ENCODE assay signal across 26 cellular contexts in the genomic region with DNA sequence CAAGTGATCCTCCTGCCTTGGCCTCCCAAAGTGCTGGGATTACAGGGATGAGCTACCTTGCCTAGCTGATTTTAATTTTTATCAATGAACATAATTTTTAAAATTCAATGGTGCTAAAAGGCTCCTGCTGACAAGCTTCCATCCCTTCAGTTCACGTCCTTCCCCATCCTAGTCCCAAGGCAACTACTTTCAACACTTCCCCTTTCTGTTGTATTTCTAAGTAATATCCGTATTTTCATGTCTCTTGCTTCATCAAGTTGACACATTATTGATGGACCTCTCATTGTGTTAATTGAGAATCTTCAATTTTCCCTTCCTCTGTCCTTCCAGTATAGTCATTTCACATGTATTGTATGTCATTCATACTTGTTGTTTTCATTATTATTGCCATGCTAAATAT.
DNase-seq lines count a peak whose midpoint lies in the region; ATAC-seq, FAIRE-seq and TF ChIP-seq lines count a peak whose summit lies in the region.
"Had no signal": no experiment of that assay in that cellular context is flagged by ENCODE, and none has a peak within 500 bp of the region (broad histone marks: within the 10 kb centered on the region; RNA-seq: fewer than 3 reads in every experiment).

No MANE protein-coding gene starts in this region.

- FAIRE-seq in H54 (lab: Jason Lieb, UNC): no peak
- FAIRE-seq: A204.1 had no signal

- no peaks in the 10 kb centered on the region for H3K9me2 ChIP-seq in GM23248 (ENCODE audit: insufficient read depth)

- H3K27me3 ChIP-seq in lower lobe of right lung (ENCODE audit: low read depth) (no peaks in the 10 kb centered on the region), GM23248 (replicated peaks; ENCODE audit: insufficient read depth) (no peaks in the 10 kb centered on the region)
- H3K27me3 ChIP-seq: BE2C, breast epithelium, heart left ventricle, Peyer's patch, upper lobe of left lung had no signal

- H3K27me3 Mint-ChIP-seq in activated CD4-positive, alpha-beta T cell treated with anti-CD3 and anti-CD28 coated beads for 36 hours: no peaks in the 10 kb centered on the region
- H3K27me3 Mint-ChIP-seq in activated CD4-positive, alpha-beta T cell treated with anti-CD3 and anti-CD28 coated beads, Interleukin-2, amount 10 ng/mL, durations not matched to agents 7 days and 5 days: no peaks in the 10 kb centered on the region
- H3K27me3 Mint-ChIP-seq: memory B cell had no signal

- no peak for TF ChIP-seq CTCF in lower lobe of right lung (IDR thresholded peaks at IDR 0.05)

- H3K4me1 Mint-ChIP-seq in activated CD4-positive, alpha-beta T cell treated with anti-CD3 and anti-CD28 coated beads for 36 hours: peaks cover 49% of the 10 kb centered on the region
- peaks cover 18% of the 10 kb centered on the region for H3K4me1 Mint-ChIP-seq in activated CD4-positive, alpha-beta T cell treated with anti-CD3 and anti-CD28 coated beads, Interleukin-2, amount 10 ng/mL, durations not matched to agents 7 days and 5 days

- no peaks in the 10 kb centered on the region for H3K36me3 ChIP-seq in lower lobe of right lung
- no peaks in the 10 kb centered on the region for H3K36me3 ChIP-seq in GM23248 (ENCODE audit: low read depth)
- H3K36me3 ChIP-seq: BE2C, breast epithelium had no signal

- H3K79me2 ChIP-seq in GM23248 (ENCODE audit: insufficient read depth): no peaks in the 10 kb centered on the region

- POLR2A ChIA-PET in activated CD4-positive, alpha-beta T cell treated with anti-CD3 and anti-CD28 coated beads for 36 hours (lab: Charles Lee): no interaction called here
- POLR2A ChIA-PET in activated CD4-positive, alpha-beta T cell treated with anti-CD3 and anti-CD28 coated beads, Interleukin-2, amount 10 ng/mL, durations not matched to agents 7 days and 5 days (lab: Charles Lee): no interaction called here

- H3K9me3 ChIP-seq in lower lobe of right lung (no peaks in the 10 kb centered on the region), GM23248 (ENCODE audit: low read depth) (no peaks in the 10 kb centered on the region)
- H3K9me3 ChIP-seq: BE2C, breast epithelium, heart left ventricle, Peyer's patch, upper lobe of left lung had no signal

- H3K27ac ChIP-seq in lower lobe of right lung (no peak overlapping the region), GM23248 (no peak overlapping the region)
- H3K27ac ChIP-seq: breast epithelium, heart left ventricle, Peyer's patch, upper lobe of left lung, WERI-Rb-1 had no signal

- no peak for DNase-seq in activated CD4-positive, alpha-beta T cell treated with anti-CD3 and anti-CD28 coated beads for 36 hours
- no peak for DNase-seq in activated CD4-positive, alpha-beta T cell treated with anti-CD3 and anti-CD28 coated beads, Interleukin-2, amount 10 ng/mL, durations not matched to agents 7 days and 5 days
- DNase-seq in KBM-7 (peak; percentile 20), SKM-1 (lab: John Stamatoyannopoulos, UW; ENCODE audit: unreplicated experiment) (peak; percentile 42), lower lobe of right lung (no peak), H54 (ENCODE audit: insufficient read length, low spot score) (no peak), GM23248 (no peak)
- no peak for DNase-seq in stimulated activated CD4-positive, alpha-beta T cell treated with anti-CD3 and anti-CD28 coated beads, Interleukin-4, amount 100 ng/mL, for 1 hour
- DNase-seq: activated CD4-positive, alpha-beta T cell treated with anti-CD3 and anti-CD28 coated beads, Interleukin-2, amount 50 U/mL, for 4 hours; activated gamma-delta T cell treated with Interleukin-2 at 50 U/mL for 16 hours; amniotic stem cell; BE2C; effector CD8-positive, alpha-beta T cell; erythroblast; HCEC 1CT; heart left ventricle; NCI-H1105 treated with DMSO at 0.1 percent for 48 hours; NCI-H82; occipital lobe; Peyer's patch; substantia nigra; upper lobe of left lung; WERI-Rb-1 had no signal

- H3K4me2 ChIP-seq in GM23248 (ENCODE audit: unreplicated experiment): no peak overlapping the region

- in situ Hi-C loops in KBM-7 (cut with MboI; ENCODE audit: low pct_unique_long_range_greater_than_20kb, low sequenced_read_pairs): no loop called here
- in situ Hi-C loops in GM23248 (cut with MboI): no loop called here

- H3F3A ChIP-seq in GM23248 (ENCODE audit: insufficient read depth): no peaks in the 10 kb centered on the region

- no peak overlapping the region for H3K4me3 Mint-ChIP-seq in activated CD4-positive, alpha-beta T cell treated with anti-CD3 and anti-CD28 coated beads for 36 hours
- no peak overlapping the region for H3K4me3 Mint-ChIP-seq in activated CD4-positive, alpha-beta T cell treated with anti-CD3 and anti-CD28 coated beads, Interleukin-2, amount 10 ng/mL, durations not matched to agents 7 days and 5 days
- H3K4me3 Mint-ChIP-seq: memory B cell had no signal

- intact Hi-C loops in activated CD4-positive, alpha-beta T cell treated with anti-CD3 and anti-CD28 coated beads for 36 hours (cut with DNase I, micrococcal nuclease): loop anchor here (5.0 to 10.0 kb wide), 3 partner anchors 96 to 418 kb away; partner anchors contain the start of gene RASGRF2 (in 1 of the 2)
- intact Hi-C loops in lower lobe of right lung (cut with DNase I): no loop called here

- no peak for ATAC-seq in activated CD4-positive, alpha-beta T cell treated with anti-CD3 and anti-CD28 coated beads for 36 hours
- ATAC-seq in lower lobe of right lung: peak; percentile 43 to 61
- ATAC-seq: heart left ventricle had no signal

- no peak overlapping the region for H2AFZ ChIP-seq in GM23248

- H3K27ac Mint-ChIP-seq in activated CD4-positive, alpha-beta T cell treated with anti-CD3 and anti-CD28 coated beads for 36 hours: peak overlapping the region; percentile 61
- H3K27ac Mint-ChIP-seq in activated CD4-positive, alpha-beta T cell treated with anti-CD3 and anti-CD28 coated beads, Interleukin-2, amount 10 ng/mL, durations not matched to agents 7 days and 5 days: no peak overlapping the region
- H3K27ac Mint-ChIP-seq: memory B cell had no signal

- H3K9me3 Mint-ChIP-seq in activated CD4-positive, alpha-beta T cell treated with anti-CD3 and anti-CD28 coated beads for 36 hours (ENCODE audit: low read depth): no peaks in the 10 kb centered on the region
- no peaks in the 10 kb centered on the region for H3K9me3 Mint-ChIP-seq in activated CD4-positive, alpha-beta T cell treated with anti-CD3 and anti-CD28 coated beads, Interleukin-2, amount 10 ng/mL, durations not matched to agents 7 days and 5 days
- H3K9me3 Mint-ChIP-seq: memory B cell had no signal

- no peaks in the 10 kb centered on the region for H4K20me1 ChIP-seq in GM23248 (ENCODE audit: insufficient read depth)

- CTCF ChIA-PET in activated CD4-positive, alpha-beta T cell treated with anti-CD3 and anti-CD28 coated beads for 36 hours (lab: Charles Lee): interaction anchor here (0.6 to 0.9 kb wide), 2 partner anchors 242 to 329 kb away, joined by 3 read pairs; no protein-coding TSS in a partner anchor
- CTCF ChIA-PET in activated CD4-positive, alpha-beta T cell treated with anti-CD3 and anti-CD28 coated beads, Interleukin-2, amount 10 ng/mL, durations not matched to agents 7 days and 5 days (lab: Charles Lee): no interaction called here

- 95 to 100% methylated on average over 2 of the region's 2 CpGs for WGBS in GM23248 (ENCODE audit: low coverage in 1 of 2, low lambda C conversion rate in 2 of 2, missing lambda C conversion rate in 2 of 2), 2 experiments

- H3K9ac ChIP-seq in GM23248: no peak overlapping the region

- H3K4me1 ChIP-seq in lower lobe of right lung (no peaks in the 10 kb centered on the region), GM23248 (ENCODE audit: insufficient read depth) (no peaks in the 10 kb centered on the region)
- H3K4me1 ChIP-seq: BE2C, breast epithelium, Peyer's patch, upper lobe of left lung had no signal

- peaks cover 39% of the 10 kb centered on the region for H3K36me3 Mint-ChIP-seq in activated CD4-positive, alpha-beta T cell treated with anti-CD3 and anti-CD28 coated beads for 36 hours (ENCODE audit: low read depth)
- H3K36me3 Mint-ChIP-seq in activated CD4-positive, alpha-beta T cell treated with anti-CD3 and anti-CD28 coated beads, Interleukin-2, amount 10 ng/mL, durations not matched to agents 7 days and 5 days (ENCODE audit: low read depth): peaks cover 50% of the 10 kb centered on the region

- no peak for TF ChIP-seq POLR2A in H54 (IDR thresholded peaks at IDR 0.05; ENCODE audit: low read depth, low read length)

- no peak overlapping the region for H3K4me3 ChIP-seq in lower lobe of right lung
- H3K4me3 ChIP-seq in GM23248: no peak overlapping the region
- H3K4me3 ChIP-seq: breast epithelium, heart left ventricle, Peyer's patch, upper lobe of left lung had no signal

Comparison
In these comparisons a context has a peak if more than half of its experiments do, and no peak if none do; other contexts are left out.
1. DNase-seq: peak in KBM-7 (single experiment) and SKM-1 (single experiment); none in activated CD4-positive, alpha-beta T cell treated with anti-CD3 and anti-CD28 coated beads for 36 hours (single experiment), activated CD4-positive, alpha-beta T cell treated with anti-CD3 and anti-CD28 coated beads, Interleukin-2, amount 10 ng/mL, durations not matched to agents 7 days and 5 days (single experiment), lower lobe of right lung (single experiment), H54 (single experiment), stimulated activated CD4-positive, alpha-beta T cell treated with anti-CD3 and anti-CD28 coated beads, Interleukin-4, amount 100 ng/mL, for 1 hour (single experiment) and GM23248 (single experiment).